22 cellular contexts compared by ENCODE assay signal in genomic region chr1:4756184-4756504, GRCh38.
"Had no signal": no experiment of that assay in that cellular context is flagged by ENCODE, and none has a peak within 500 bp of the region (broad histone marks: within the 10 kb centered on the region; RNA-seq: fewer than 3 reads in every experiment).

No MANE protein-coding gene starts in this region.

- H3K4me3 ChIP-seq: colonic mucosa, hepatocyte, lung, ovary, right atrium auricular region, sigmoid colon, skin epidermis, tibial nerve, upper lobe of right lung, vagina had no signal

- H3K4me1 ChIP-seq: colonic mucosa, right atrium auricular region, sigmoid colon, tibial nerve, upper lobe of right lung, vagina had no signal

- H3K4me3 Mint-ChIP-seq: naive thymus-derived CD8-positive, alpha-beta T cell; stimulated activated naive CD8-positive, alpha-beta T cell treated with anti-CD3 and anti-CD28 coated beads, Interleukin-15, Interleukin-2, amounts not matched to agents 100 ng/mL and 50 ng/mL, for 24 hours had no signal

- H3K79me2 ChIP-seq: hepatocyte had no signal

- ATAC-seq: left colon; left ventricle myocardium superior; naive thymus-derived CD8-positive, alpha-beta T cell; upper lobe of right lung had no signal

- H3K4me2 ChIP-seq: hepatocyte had no signal

- H2AFZ ChIP-seq: hepatocyte had no signal

- H3K27me3 ChIP-seq: colonic mucosa, hepatocyte, ovary, right atrium auricular region, tibial nerve, upper lobe of right lung, vagina had no signal

- H3K9me3 ChIP-seq: colonic mucosa, ovary, upper lobe of right lung, vagina had no signal

- DNase-seq: colonic mucosa; dermis blood vessel endothelial cell; erythroblast; foreskin melanocyte; head of caudate nucleus; left colon; left ventricle myocardium superior; mesenchymal stem cell; naive thymus-derived CD8-positive, alpha-beta T cell; nucleus accumbens; ovary; sigmoid colon; stimulated activated CD4-positive, alpha-beta T cell treated with anti-CD3 and anti-CD28 coated beads, Interleukin-2, amount 100 ng/mL, for 24 hours; upper lobe of right lung had no signal

- H3K27ac ChIP-seq: colonic mucosa, hepatocyte, ovary, right atrium auricular region, sigmoid colon, tibial nerve, upper lobe of right lung, vagina had no signal

- FAIRE-seq: endothelial cell of umbilical vein had no signal

- H3K27ac Mint-ChIP-seq: naive thymus-derived CD8-positive, alpha-beta T cell; stimulated activated naive CD8-positive, alpha-beta T cell treated with anti-CD3 and anti-CD28 coated beads, Interleukin-15, Interleukin-2, amounts not matched to agents 100 ng/mL and 50 ng/mL, for 24 hours had no signal

- H3K36me3 ChIP-seq: colonic mucosa, ovary, right atrium auricular region, sigmoid colon, tibial nerve, upper lobe of right lung, vagina had no signal
